Comparison of ENCODE assay signal across 1 cellular context in the genomic region with DNA sequence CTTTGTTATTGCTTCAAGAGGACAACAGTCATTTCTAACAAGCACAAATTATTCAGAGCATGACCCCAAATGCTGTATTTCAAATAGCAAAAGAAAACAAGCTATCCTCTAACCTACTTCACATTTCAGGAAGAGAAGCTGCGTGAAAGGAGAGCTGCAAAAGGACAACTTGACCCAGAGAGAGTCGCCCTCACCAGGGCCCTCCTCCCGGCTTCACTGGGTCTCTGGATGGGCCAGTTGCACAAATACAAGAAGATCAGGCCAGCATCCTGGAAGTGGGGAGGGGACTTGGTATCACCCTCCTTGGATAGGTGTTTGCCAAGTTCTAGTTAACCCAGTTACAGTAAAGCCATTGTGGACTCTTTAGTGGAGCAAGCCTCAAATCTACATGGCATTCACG.
TF ChIP-seq lines count a peak whose summit lies in the region.

No MANE protein-coding gene starts in this region.

TF ChIP-seq in GM23338, 12 proteins besides CTCF, POLR2A, EP300 and RAD21 (continued from another document):
- TF ChIP-seq, protein P1, sequence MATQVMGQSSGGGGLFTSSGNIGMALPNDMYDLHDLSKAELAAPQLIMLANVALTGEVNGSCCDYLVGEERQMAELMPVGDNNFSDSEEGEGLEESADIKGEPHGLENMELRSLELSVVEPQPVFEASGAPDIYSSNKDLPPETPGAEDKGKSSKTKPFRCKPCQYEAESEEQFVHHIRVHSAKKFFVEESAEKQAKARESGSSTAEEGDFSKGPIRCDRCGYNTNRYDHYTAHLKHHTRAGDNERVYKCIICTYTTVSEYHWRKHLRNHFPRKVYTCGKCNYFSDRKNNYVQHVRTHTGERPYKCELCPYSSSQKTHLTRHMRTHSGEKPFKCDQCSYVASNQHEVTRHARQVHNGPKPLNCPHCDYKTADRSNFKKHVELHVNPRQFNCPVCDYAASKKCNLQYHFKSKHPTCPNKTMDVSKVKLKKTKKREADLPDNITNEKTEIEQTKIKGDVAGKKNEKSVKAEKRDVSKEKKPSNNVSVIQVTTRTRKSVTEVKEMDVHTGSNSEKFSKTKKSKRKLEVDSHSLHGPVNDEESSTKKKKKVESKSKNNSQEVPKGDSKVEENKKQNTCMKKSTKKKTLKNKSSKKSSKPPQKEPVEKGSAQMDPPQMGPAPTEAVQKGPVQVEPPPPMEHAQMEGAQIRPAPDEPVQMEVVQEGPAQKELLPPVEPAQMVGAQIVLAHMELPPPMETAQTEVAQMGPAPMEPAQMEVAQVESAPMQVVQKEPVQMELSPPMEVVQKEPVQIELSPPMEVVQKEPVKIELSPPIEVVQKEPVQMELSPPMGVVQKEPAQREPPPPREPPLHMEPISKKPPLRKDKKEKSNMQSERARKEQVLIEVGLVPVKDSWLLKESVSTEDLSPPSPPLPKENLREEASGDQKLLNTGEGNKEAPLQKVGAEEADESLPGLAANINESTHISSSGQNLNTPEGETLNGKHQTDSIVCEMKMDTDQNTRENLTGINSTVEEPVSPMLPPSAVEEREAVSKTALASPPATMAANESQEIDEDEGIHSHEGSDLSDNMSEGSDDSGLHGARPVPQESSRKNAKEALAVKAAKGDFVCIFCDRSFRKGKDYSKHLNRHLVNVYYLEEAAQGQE (IDR thresholded peaks at IDR 0.05; ENCODE audit: unreplicated experiment): no peak
- TF ChIP-seq NANOG (IDR thresholded peaks at IDR 0.05; ENCODE audit: borderline replicate concordance) (no peak), JUNB (IDR thresholded peaks at IDR 0.05; ENCODE audit: unreplicated experiment) (no peak)
